In genomic region chr3:193744048-193744821, GRCh38 we compare ENCODE assay signal across 1 cellular context.
TF ChIP-seq lines count a peak whose summit lies in the region.

No MANE protein-coding gene starts in this region.

TF ChIP-seq in HepG2, 621 proteins besides CTCF, POLR2A, EP300 and RAD21 (continued from another document and continues in another):
- TF ChIP-seq ZNF432 (CRISPR knock-in tag; IDR thresholded peaks at IDR 0.05; ENCODE audit: borderline replicate concordance) (no peak), JUNB (CRISPR knock-in tag; IDR thresholded peaks at IDR 0.05; ENCODE audit: borderline replicate concordance) (peak; percentile 90), CENPX (CRISPR knock-in tag; IDR thresholded peaks at IDR 0.05) (no peak), DNMT3B (CRISPR knock-in tag; conservative IDR thresholded peaks at IDR 0.05) (peak; percentile 97), ZNF547 (CRISPR knock-in tag; IDR thresholded peaks at IDR 0.05) (peak; percentile 45; the same call in 1 of the 2 replicates), JDP2 (CRISPR knock-in tag; IDR thresholded peaks at IDR 0.05; ENCODE audit: borderline replicate concordance) (no peak; the same call in 1 of the 2 replicates), TOE1 (CRISPR knock-in tag; IDR thresholded peaks at IDR 0.05) (no peak), GABPB1 (CRISPR knock-in tag; IDR thresholded peaks at IDR 0.05) (no peak), KDM5B (CRISPR knock-in tag; IDR thresholded peaks at IDR 0.05; ENCODE audit: borderline replicate concordance) (peak; percentile 69), ZBTB39 (CRISPR knock-in tag; IDR thresholded peaks at IDR 0.05) (no peak), SAP130 (CRISPR knock-in tag; IDR thresholded peaks at IDR 0.05; ENCODE audit: low read depth) (peak; percentile 92), NR3C1 (CRISPR knock-in tag; IDR thresholded peaks at IDR 0.05) (no peak), LCORL (IDR thresholded peaks at IDR 0.05) (no peak), LCORL (CRISPR knock-in tag; IDR thresholded peaks at IDR 0.05) (peak; percentile 58; the same call in 1 of the 2 replicates), ZKSCAN8 (CRISPR knock-in tag; IDR thresholded peaks at IDR 0.05; ENCODE audit: borderline replicate concordance) (no peak), NRL (CRISPR knock-in tag; IDR thresholded peaks at IDR 0.05; ENCODE audit: borderline replicate concordance) (no peak), KLF12 (CRISPR knock-in tag; IDR thresholded peaks at IDR 0.05; ENCODE audit: borderline replicate concordance) (no peak; the same call in 1 of the 2 replicates), ATM (IDR thresholded peaks at IDR 0.05; ENCODE audit: borderline replicate concordance) (no peak), RFX3 (CRISPR knock-in tag; IDR thresholded peaks at IDR 0.05) (no peak), ZNF781 (CRISPR knock-in tag; IDR thresholded peaks at IDR 0.05; ENCODE audit: borderline replicate concordance, not compliant biosample characterization) (no peak), BHLHE40 (IDR thresholded peaks at IDR 0.05; ENCODE audit: low read length) (peak; percentile 84), ZNF251 (CRISPR knock-in tag; IDR thresholded peaks at IDR 0.05) (no peak), ZNF17 (CRISPR knock-in tag; IDR thresholded peaks at IDR 0.05) (peak; percentile 60; the same call in 1 of the 2 replicates), MAFG (CRISPR knock-in tag; IDR thresholded peaks at IDR 0.05) (no peak), ZNF776 (CRISPR knock-in tag; IDR thresholded peaks at IDR 0.05) (no peak; the same call in 1 of the 2 replicates), CAMTA2 (CRISPR knock-in tag; IDR thresholded peaks at IDR 0.05; ENCODE audit: borderline replicate concordance) (no peak), NKX3-1 (CRISPR knock-in tag; IDR thresholded peaks at IDR 0.05) (no peak), ZNF782 (CRISPR knock-in tag; IDR thresholded peaks at IDR 0.05; ENCODE audit: borderline replicate concordance) (peak; percentile 7; the same call in 1 of the 2 replicates), ZNF644 (CRISPR knock-in tag; IDR thresholded peaks at IDR 0.05; ENCODE audit: low read depth) (peak; percentile 29; the same call in 1 of the 2 replicates), MZF1 (CRISPR knock-in tag; IDR thresholded peaks at IDR 0.05; ENCODE audit: borderline replicate concordance) (no peak), SP140L (CRISPR knock-in tag; IDR thresholded peaks at IDR 0.05; ENCODE audit: borderline replicate concordance) (peak; percentile 20; the same call in 1 of the 2 replicates), PRMT3 (CRISPR knock-in tag; IDR thresholded peaks at IDR 0.05; ENCODE audit: borderline replicate concordance, low read depth) (0 out of 2 replicates have a peak, but pooled peaks have one; percentile 50), XBP1 (CRISPR knock-in tag; IDR thresholded peaks at IDR 0.05) (no peak), ZNF292 (CRISPR knock-in tag; IDR thresholded peaks at IDR 0.05; ENCODE audit: borderline replicate concordance, low read depth) (peak; percentile 72; the same call in 1 of the 2 replicates), CBX5 (CRISPR knock-in tag; IDR thresholded peaks at IDR 0.05; ENCODE audit: borderline replicate concordance) (no peak; the same call in 1 of the 2 replicates), SMAD3 (CRISPR knock-in tag; IDR thresholded peaks at IDR 0.05) (peak; percentile 78), ZNF629 (CRISPR knock-in tag; conservative IDR thresholded peaks at IDR 0.05) (peak; percentile 29; the same call in 1 of the 2 replicates), ZNF24 (IDR thresholded peaks at IDR 0.05) (no peak), XRCC5 (optimal IDR thresholded peaks at IDR 0.05; ENCODE audit: low read length) (peak; percentile 62), ZNF878 (CRISPR knock-in tag; IDR thresholded peaks at IDR 0.05) (peak; percentile 90), MAF1 (CRISPR knock-in tag; IDR thresholded peaks at IDR 0.05; ENCODE audit: borderline replicate concordance) (no peak), ZSCAN9 (CRISPR knock-in tag; IDR thresholded peaks at IDR 0.05; ENCODE audit: borderline replicate concordance) (no peak; the same call in 1 of the 2 replicates), SMARCE1 (IDR thresholded peaks at IDR 0.05; ENCODE audit: borderline replicate concordance) (no peak), HCFC1 (IDR thresholded peaks at IDR 0.05; ENCODE audit: low read depth, low read length) (peak; percentile 21; the same call in 1 of the 2 replicates), PTBP1 (IDR thresholded peaks at IDR 0.05; ENCODE audit: low read depth, low read length, poor library complexity, severe bottlenecking) (no peak), ZNF224 (CRISPR knock-in tag; IDR thresholded peaks at IDR 0.05) (no peak), ZNF619 (CRISPR knock-in tag; IDR thresholded peaks at IDR 0.05) (peak; percentile 75; the same call in 1 of the 2 replicates), ZBTB38 (CRISPR knock-in tag; IDR thresholded peaks at IDR 0.05) (peak; percentile 37; the same call in 1 of the 2 replicates), ZNF567 (CRISPR knock-in tag; IDR thresholded peaks at IDR 0.05; ENCODE audit: borderline replicate concordance) (no peak), ZNF530 (CRISPR knock-in tag; IDR thresholded peaks at IDR 0.05; ENCODE audit: low read depth) (no peak), ZBTB34 (CRISPR knock-in tag; IDR thresholded peaks at IDR 0.05) (no peak; the same call in 1 of the 2 replicates), FOXP1 (IDR thresholded peaks at IDR 0.05) (0 out of 2 replicates have a peak, but pooled peaks have one; percentile 51), FOXP1 (CRISPR knock-in tag; IDR thresholded peaks at IDR 0.05) (peak; percentile 90), TEF (CRISPR knock-in tag; IDR thresholded peaks at IDR 0.05) (0 out of 2 replicates have a peak, but pooled peaks have one; percentile 17)
- TF ChIP-seq, protein P1, sequence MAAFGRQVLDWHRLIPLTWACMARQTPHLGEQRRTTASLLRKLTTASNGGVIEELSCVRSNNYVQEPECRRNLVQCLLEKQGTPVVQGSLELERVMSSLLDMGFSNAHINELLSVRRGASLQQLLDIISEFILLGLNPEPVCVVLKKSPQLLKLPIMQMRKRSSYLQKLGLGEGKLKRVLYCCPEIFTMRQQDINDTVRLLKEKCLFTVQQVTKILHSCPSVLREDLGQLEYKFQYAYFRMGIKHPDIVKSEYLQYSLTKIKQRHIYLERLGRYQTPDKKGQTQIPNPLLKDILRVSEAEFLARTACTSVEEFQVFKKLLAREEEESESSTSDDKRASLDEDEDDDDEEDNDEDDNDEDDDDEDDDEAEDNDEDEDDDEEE (CRISPR knock-in tag; IDR thresholded peaks at IDR 0.05), result no peak
- TF ChIP-seq, protein P2, sequence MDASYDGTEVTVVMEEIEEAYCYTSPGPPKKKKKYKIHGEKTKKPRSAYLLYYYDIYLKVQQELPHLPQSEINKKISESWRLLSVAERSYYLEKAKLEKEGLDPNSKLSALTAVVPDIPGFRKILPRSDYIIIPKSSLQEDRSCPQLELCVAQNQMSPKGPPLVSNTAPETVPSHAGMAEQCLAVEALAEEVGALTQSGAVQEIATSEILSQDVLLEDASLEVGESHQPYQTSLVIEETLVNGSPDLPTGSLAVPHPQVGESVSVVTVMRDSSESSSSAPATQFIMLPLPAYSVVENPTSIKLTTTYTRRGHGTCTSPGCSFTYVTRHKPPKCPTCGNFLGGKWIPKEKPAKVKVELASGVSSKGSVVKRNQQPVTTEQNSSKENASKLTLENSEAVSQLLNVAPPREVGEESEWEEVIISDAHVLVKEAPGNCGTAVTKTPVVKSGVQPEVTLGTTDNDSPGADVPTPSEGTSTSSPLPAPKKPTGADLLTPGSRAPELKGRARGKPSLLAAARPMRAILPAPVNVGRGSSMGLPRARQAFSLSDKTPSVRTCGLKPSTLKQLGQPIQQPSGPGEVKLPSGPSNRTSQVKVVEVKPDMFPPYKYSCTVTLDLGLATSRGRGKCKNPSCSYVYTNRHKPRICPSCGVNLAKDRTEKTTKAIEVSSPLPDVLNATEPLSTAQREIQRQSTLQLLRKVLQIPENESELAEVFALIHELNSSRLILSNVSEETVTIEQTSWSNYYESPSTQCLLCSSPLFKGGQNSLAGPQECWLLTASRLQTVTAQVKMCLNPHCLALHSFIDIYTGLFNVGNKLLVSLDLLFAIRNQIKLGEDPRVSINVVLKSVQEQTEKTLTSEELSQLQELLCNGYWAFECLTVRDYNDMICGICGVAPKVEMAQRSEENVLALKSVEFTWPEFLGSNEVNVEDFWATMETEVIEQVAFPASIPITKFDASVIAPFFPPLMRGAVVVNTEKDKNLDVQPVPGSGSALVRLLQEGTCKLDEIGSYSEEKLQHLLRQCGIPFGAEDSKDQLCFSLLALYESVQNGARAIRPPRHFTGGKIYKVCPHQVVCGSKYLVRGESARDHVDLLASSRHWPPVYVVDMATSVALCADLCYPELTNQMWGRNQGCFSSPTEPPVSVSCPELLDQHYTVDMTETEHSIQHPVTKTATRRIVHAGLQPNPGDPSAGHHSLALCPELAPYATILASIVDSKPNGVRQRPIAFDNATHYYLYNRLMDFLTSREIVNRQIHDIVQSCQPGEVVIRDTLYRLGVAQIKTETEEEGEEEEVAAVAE (CRISPR knock-in tag; IDR thresholded peaks at IDR 0.05; ENCODE audit: borderline replicate concordance), result 0 out of 2 replicates have a peak, but pooled peaks have one; percentile 40
- TF ChIP-seq, protein P3, sequence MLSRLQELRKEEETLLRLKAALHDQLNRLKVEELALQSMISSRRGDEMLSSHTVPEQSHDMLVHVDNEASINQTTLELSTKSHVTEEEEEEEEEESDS (CRISPR knock-in tag; IDR thresholded peaks at IDR 0.05; ENCODE audit: borderline replicate concordance), result no peak
- TF ChIP-seq, protein P4, sequence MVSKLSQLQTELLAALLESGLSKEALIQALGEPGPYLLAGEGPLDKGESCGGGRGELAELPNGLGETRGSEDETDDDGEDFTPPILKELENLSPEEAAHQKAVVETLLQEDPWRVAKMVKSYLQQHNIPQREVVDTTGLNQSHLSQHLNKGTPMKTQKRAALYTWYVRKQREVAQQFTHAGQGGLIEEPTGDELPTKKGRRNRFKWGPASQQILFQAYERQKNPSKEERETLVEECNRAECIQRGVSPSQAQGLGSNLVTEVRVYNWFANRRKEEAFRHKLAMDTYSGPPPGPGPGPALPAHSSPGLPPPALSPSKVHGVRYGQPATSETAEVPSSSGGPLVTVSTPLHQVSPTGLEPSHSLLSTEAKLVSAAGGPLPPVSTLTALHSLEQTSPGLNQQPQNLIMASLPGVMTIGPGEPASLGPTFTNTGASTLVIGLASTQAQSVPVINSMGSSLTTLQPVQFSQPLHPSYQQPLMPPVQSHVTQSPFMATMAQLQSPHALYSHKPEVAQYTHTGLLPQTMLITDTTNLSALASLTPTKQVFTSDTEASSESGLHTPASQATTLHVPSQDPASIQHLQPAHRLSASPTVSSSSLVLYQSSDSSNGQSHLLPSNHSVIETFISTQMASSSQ (IDR thresholded peaks at IDR 0.05; ENCODE audit: low read depth), result peak; percentile 86
- TF ChIP-seq, protein P4 (CRISPR knock-in tag; IDR thresholded peaks at IDR 0.05; ENCODE audit: borderline replicate concordance), result peak; percentile 96
- TF ChIP-seq, protein P5, sequence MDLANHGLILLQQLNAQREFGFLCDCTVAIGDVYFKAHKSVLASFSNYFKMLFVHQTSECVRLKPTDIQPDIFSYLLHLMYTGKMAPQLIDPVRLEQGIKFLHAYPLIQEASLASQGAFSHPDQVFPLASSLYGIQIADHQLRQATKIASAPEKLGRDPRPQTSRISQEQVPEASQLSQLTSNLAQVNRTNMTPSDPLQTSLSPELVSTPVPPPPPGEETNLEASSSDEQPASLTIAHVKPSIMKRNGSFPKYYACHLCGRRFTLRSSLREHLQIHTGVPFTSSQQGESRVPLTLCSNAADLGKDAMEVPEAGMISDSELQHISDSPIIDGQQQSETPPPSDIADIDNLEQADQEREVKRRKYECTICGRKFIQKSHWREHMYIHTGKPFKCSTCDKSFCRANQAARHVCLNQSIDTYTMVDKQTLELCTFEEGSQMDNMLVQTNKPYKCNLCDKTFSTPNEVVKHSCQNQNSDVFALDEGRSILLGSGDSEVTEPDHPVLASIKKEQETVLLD (CRISPR knock-in tag; IDR thresholded peaks at IDR 0.05; ENCODE audit: low read depth), result no peak
